In the genomic region with DNA sequence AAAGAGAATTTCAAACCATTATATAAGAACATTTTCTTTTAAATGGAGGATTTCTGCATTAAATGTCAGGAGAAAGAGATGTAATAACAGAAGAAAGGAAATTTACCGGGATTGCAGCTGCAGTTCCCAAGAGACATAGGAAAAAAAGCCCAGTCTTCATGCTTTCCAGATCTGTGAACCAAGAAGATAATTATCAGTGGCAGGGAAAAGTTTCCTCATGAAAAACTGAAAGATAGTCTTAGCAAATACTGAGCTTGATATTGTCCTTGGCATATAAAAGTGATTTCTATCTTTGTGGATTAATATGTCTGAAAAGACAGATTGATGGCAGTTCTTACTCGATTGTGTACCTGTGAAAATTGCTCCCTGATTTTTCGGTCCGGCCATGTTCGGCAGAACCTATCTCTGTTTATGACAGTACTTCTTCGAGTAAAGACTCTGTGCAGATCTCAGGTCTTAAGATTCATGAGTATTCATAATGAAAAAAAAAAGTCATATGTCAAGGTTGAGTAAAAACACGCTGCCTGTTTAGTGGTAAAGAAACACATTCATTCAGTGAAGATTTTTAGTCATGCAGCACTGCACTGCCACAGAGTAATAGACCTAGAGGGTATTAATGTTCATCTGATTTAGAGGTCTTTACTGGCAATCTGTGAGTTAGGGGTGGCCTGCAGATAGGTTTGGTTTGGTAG, we compare ENCODE assay signal across 8 cellular contexts. TPM values are rescaled to one million over a fixed set of nuclear protein-coding genes. Genes with fewer than 3 reads are reported as not detected.
DNase-seq lines count a peak whose midpoint lies in the region; ATAC-seq and TF ChIP-seq lines count a peak whose summit lies in the region.
"Had no signal": no experiment of that assay in that cellular context is flagged by ENCODE, and none has a peak within 500 bp of the region (broad histone marks: within the 10 kb centered on the region; RNA-seq: fewer than 3 reads in every experiment).

No MANE protein-coding gene starts in this region.

- TF ChIP-seq CTCF in coronary artery (IDR thresholded peaks at IDR 0.05): no peak

- H3K4me3 ChIP-seq in coronary artery: no peak overlapping the region
- H3K4me3 ChIP-seq: SJSA1 had no signal

- ATAC-seq in GM18909 (IDR thresholded peaks at IDR 0.05; ENCODE audit: poor library complexity, unreplicated experiment): peak; percentile 79
- peak; percentile 81 for ATAC-seq in GM21529 (IDR thresholded peaks at IDR 0.05; ENCODE audit: unreplicated experiment)
- peak; percentile 85 for ATAC-seq in HG03378 (IDR thresholded peaks at IDR 0.05; ENCODE audit: unreplicated experiment)

- DNase-seq in renal cortical epithelial cell (ENCODE audit: low read depth): peak; percentile 15
- no peak for DNase-seq in coronary artery (ENCODE audit: low spot score)
- DNase-seq in NCI-H82 treated with DMSO at 0.1 percent for 48 hours (lab: John Stamatoyannopoulos, UW; ENCODE audit: unreplicated experiment): no peak
- DNase-seq in HuH-7.5 (ENCODE audit: low spot score): no peak

- peak overlapping the region in 1 of 2 donors; percentile 19 for H3K27ac ChIP-seq in coronary artery
- H3K27ac ChIP-seq: SJSA1 had no signal

RNA-seq across cellular contexts. Expression of a gene that starts 29.6 kb away (rescaled TPM):
- 0.35 and 1.7 TPM in 2 replicates for total RNA-seq in renal cortical epithelial cell
- total RNA-seq: SJSA1 had no signal
